8 cellular contexts compared by ENCODE assay signal in the genomic region with DNA sequence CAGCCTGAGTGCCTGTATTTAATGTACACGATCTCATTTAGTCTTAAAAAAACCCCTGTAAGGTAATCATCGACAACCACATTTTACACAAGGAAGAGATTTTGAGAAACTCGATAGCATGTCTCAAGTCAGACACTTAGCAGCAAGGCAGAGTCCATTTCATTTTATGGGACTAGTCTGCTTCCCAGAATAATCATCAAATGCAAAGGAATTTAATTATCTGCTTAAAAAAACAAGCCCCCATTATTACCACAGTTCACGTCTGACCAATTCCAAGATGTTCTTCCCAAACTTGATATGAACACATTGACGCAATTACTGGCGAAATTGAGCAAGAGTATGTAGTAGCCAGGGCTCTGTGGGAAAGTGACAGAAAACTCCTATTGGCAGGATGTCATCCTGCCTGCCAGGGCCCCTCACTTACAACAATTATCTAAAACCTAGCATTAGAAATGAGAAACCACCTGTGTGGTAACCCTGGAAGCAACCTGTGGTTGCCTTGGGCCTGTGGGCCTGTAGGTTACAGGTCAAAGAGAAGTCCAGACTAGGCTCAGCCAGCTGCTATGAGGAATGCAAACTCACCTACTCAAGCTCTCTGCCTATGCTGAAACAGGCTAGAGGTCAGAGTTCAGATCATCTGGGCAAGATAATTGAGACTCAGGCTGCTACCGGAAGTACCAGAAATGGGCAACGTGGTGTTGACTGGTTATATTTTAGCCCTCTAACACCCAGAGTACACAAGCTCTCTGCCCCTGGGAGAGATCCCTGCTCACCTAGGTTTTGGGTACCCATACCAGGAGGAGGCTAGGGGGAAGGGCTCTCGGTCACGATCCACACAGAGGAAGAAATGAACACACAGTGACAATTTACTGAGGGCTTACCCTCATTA. TPM values are rescaled to one million over a fixed set of nuclear protein-coding genes. Genes with fewer than 3 reads are reported as not detected.
DNase-seq lines count a peak whose midpoint lies in the region; ATAC-seq and TF ChIP-seq lines count a peak whose summit lies in the region.

No MANE protein-coding gene starts in this region.

- DNase-seq in AG09309 (ENCODE audit: low read depth) = peak; percentile 96
- peak; percentile 58 for DNase-seq in T-helper 2 cell treated with Interferon-gamma antibody and Interleukin-4, amounts not matched to agents 5 μg/mL and 100 μg/mL, for 36 hours (ENCODE audit: low spot score)
- no peak for DNase-seq in endothelial cell (ENCODE audit: low spot score)
- peak in 1 of 10 donors; percentile 45 for DNase-seq in naive thymus-derived CD8-positive, alpha-beta T cell
- no peak for DNase-seq in NCI-H128 (lab: John Stamatoyannopoulos, UW; ENCODE audit: unreplicated experiment)

- no peaks in the 10 kb centered on the region for H3K9me3 Mint-ChIP-seq in T-helper 2 cell treated with Interferon-gamma antibody and Interleukin-4, amounts not matched to agents 5 μg/mL and 100 μg/mL, for 36 hours
- H3K9me3 Mint-ChIP-seq in endothelial cell (ENCODE audit: unreplicated experiment) = no peaks in the 10 kb centered on the region
- no peaks in the 10 kb centered on the region for H3K9me3 Mint-ChIP-seq in naive thymus-derived CD8-positive, alpha-beta T cell

- no peak for TF ChIP-seq CTCF in AG09309 (IDR thresholded peaks at IDR 0.05; ENCODE audit: control insufficient read depth, insufficient read depth, low read depth, low read length, missing control alignments)
- TF ChIP-seq CTCF in endothelial cell (IDR thresholded peaks at IDR 0.05; ENCODE audit: unreplicated experiment) = no peak

- ATAC-seq in GM18505 (IDR thresholded peaks at IDR 0.05; ENCODE audit: unreplicated experiment) (no peak), HG03565 (IDR thresholded peaks at IDR 0.05; ENCODE audit: unreplicated experiment) (peak; percentile 13), HG03439 (IDR thresholded peaks at IDR 0.05; ENCODE audit: unreplicated experiment) (no peak)
- no peak for ATAC-seq in naive thymus-derived CD8-positive, alpha-beta T cell

- H3K27ac Mint-ChIP-seq in T-helper 2 cell treated with Interferon-gamma antibody and Interleukin-4, amounts not matched to agents 5 μg/mL and 100 μg/mL, for 36 hours = peak overlapping the region; percentile 90
- peak overlapping the region; percentile 74 for H3K27ac Mint-ChIP-seq in endothelial cell (ENCODE audit: unreplicated experiment)
- H3K27ac Mint-ChIP-seq in naive thymus-derived CD8-positive, alpha-beta T cell = peak overlapping the region; percentile 92 to 97 (median 94)

- H3K4me3 ChIP-seq in AG09309 (ENCODE audit: control insufficient read depth, low read depth, low read length) = peak overlapping the region; percentile 95

- TF ChIP-seq POLR2A in GM18505 (IDR thresholded peaks at IDR 0.05; ENCODE audit: borderline replicate concordance, extremely low read depth, insufficient read depth, insufficient read length) = peak; percentile 62

- H3K36me3 Mint-ChIP-seq in T-helper 2 cell treated with Interferon-gamma antibody and Interleukin-4, amounts not matched to agents 5 μg/mL and 100 μg/mL, for 36 hours (ENCODE audit: low read depth) = peaks cover 14% of the 10 kb centered on the region
- H3K36me3 Mint-ChIP-seq in endothelial cell (ENCODE audit: low read depth, unreplicated experiment) = peaks cover 14% of the 10 kb centered on the region
- no peaks in the 10 kb centered on the region for H3K36me3 Mint-ChIP-seq in naive thymus-derived CD8-positive, alpha-beta T cell

- POLR2A ChIA-PET in naive thymus-derived CD8-positive, alpha-beta T cell (lab: Charles Lee) = interaction anchor here (0.6 to 2.8 kb wide), 7 partner anchors 20 to 140 kb away, joined by 4 to 14 read pairs (median 5); a partner anchor contains a TSS

- H3K4me3 Mint-ChIP-seq in T-helper 2 cell treated with Interferon-gamma antibody and Interleukin-4, amounts not matched to agents 5 μg/mL and 100 μg/mL, for 36 hours = peak overlapping the region; percentile 96
- H3K4me3 Mint-ChIP-seq in endothelial cell (ENCODE audit: unreplicated experiment) = peak overlapping the region; percentile 96
- H3K4me3 Mint-ChIP-seq in naive thymus-derived CD8-positive, alpha-beta T cell = peak overlapping the region; percentile 89 to 96 (median 94)

- H3K27me3 Mint-ChIP-seq in T-helper 2 cell treated with Interferon-gamma antibody and Interleukin-4, amounts not matched to agents 5 μg/mL and 100 μg/mL, for 36 hours (ENCODE audit: low read depth) = no peaks in the 10 kb centered on the region
- H3K27me3 Mint-ChIP-seq in endothelial cell (ENCODE audit: unreplicated experiment) = peaks cover 20% of the 10 kb centered on the region
- H3K27me3 Mint-ChIP-seq in naive thymus-derived CD8-positive, alpha-beta T cell = no peaks in the 10 kb centered on the region

- H3K4me1 Mint-ChIP-seq in T-helper 2 cell treated with Interferon-gamma antibody and Interleukin-4, amounts not matched to agents 5 μg/mL and 100 μg/mL, for 36 hours (ENCODE audit: low read depth) = peaks cover 65% of the 10 kb centered on the region
- peaks cover 61% of the 10 kb centered on the region for H3K4me1 Mint-ChIP-seq in endothelial cell (ENCODE audit: unreplicated experiment)
- peaks cover 51 to 82% (median 76%) of the 10 kb centered on the region in 4 donors for H3K4me1 Mint-ChIP-seq in naive thymus-derived CD8-positive, alpha-beta T cell

RNA-seq across cellular contexts. Expression of a gene that starts 1.6 kb away (rescaled TPM):
- 86.7 TPM for total RNA-seq in endothelial cell (ENCODE audit: unreplicated experiment)
- 10 to 100 TPM; 28.7 to 30.8 TPM for total RNA-seq in naive thymus-derived CD8-positive, alpha-beta T cell
- polyA plus RNA-seq in naive thymus-derived CD8-positive, alpha-beta T cell = 10 to 100 TPM; 15.1 to 24.2 (median 18.6) TPM

Comparison
In these comparisons a context has a peak if more than half of its experiments do, and no peak if none do; other contexts are left out.
1. DNase-seq: peak in AG09309 (single experiment) and T-helper 2 cell treated with Interferon-gamma antibody and Interleukin-4, amounts not matched to agents 5 μg/mL and 100 μg/mL, for 36 hours (single experiment); none in endothelial cell (single experiment) and NCI-H128 (single experiment).
2. Peak in every context shown above with its lines, with median percentiles within 50 percentile points of each other: H3K27ac Mint-ChIP-seq and H3K4me3 Mint-ChIP-seq.